10 cellular contexts compared by ENCODE assay signal in genomic region chr16:4344659-4345438, GRCh38.
DNase-seq lines count a peak whose midpoint lies in the region; ATAC-seq lines count a peak whose summit lies in the region.
"Had no signal": no experiment of that assay in that cellular context is flagged by ENCODE, and none has a peak within 500 bp of the region (broad histone marks: within the 10 kb centered on the region; RNA-seq: fewer than 3 reads in every experiment).

No MANE protein-coding gene starts in this region.

- peak in 8 of 14 donors; percentile 14 to 46 (median 38) for DNase-seq in C1 segment of cervical spinal cord (lab: John Stamatoyannopoulos, UW)
- peak; percentile 80 for DNase-seq in NCI-H2029 (lab: John Stamatoyannopoulos, UW)
- peak; percentile 56 for DNase-seq in midbrain (lab: John Stamatoyannopoulos, UW)
- DNase-seq in NCI-H1694 (lab: John Stamatoyannopoulos, UW) = no peak
- DNase-seq in CD1c-positive myeloid dendritic cell (ENCODE audit: extremely low spot score) = no peak
- no peak for DNase-seq in NOMO-1 treated with dmso at 0.1 percent for 144 hours (lab: John Stamatoyannopoulos, UW; ENCODE audit: unreplicated experiment)
- DNase-seq: Calu3, T-cell had no signal

- ATAC-seq in GM19452 (IDR thresholded peaks at IDR 0.05; ENCODE audit: unreplicated experiment) = no peak

- peak overlapping the region; percentile 90 for H3K27ac ChIP-seq in angular gyrus (ENCODE audit: low read depth, low read length)

Comparison
In these comparisons a context has a peak if more than half of its experiments do, and no peak if none do; other contexts are left out.
1. DNase-seq: peak in C1 segment of cervical spinal cord (8 of 14), NCI-H2029 (single experiment) and midbrain (single experiment); none in NCI-H1694 (single experiment), CD1c-positive myeloid dendritic cell (single experiment) and NOMO-1 treated with dmso at 0.1 percent for 144 hours (single experiment).